Comparison of ENCODE assay signal across 37 cellular contexts in the genomic region with DNA sequence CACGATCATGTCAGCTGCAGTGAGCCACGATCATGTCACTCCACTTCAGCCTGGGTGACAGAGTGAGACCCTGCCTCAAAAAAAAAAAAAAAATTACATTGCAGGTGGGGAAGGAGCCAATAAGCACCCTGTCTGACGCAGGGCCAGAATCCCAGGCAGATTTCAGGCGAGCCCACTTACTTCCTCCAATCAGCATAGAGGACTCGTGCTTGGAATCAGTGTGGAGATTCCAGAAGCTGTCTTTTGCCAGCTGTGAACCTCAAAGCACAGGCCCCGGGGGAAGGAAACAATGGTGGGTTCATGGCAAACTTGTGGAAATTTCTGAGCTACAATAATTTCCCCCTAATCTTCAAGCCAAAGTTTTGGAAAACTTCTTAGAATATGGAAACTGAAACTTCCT.
"Had no signal": no experiment of that assay in that cellular context is flagged by ENCODE, and none has a peak within 500 bp of the region (broad histone marks: within the 10 kb centered on the region; RNA-seq: fewer than 3 reads in every experiment).

No MANE protein-coding gene starts in this region.

- H3K4me3 Mint-ChIP-seq: activated CD4-positive, alpha-beta memory T cell treated with anti-CD3 and anti-CD28 coated beads, Interleukin-2, amount 10 ng/mL, durations not matched to agents 7 days and 5 days; activated CD4-positive, alpha-beta T cell treated with anti-CD3 and anti-CD28 coated beads for 36 hours; activated CD4-positive, alpha-beta T cell treated with anti-CD3 and anti-CD28 coated beads, Interleukin-2, amount 10 ng/mL, durations not matched to agents 7 days and 5 days; activated CD8-positive, alpha-beta T cell treated with anti-CD3 and anti-CD28 coated beads, Interleukin-2, amount 10 ng/mL, durations not matched to agents 7 days and 5 days; activated naive CD4-positive, alpha-beta T cell treated with anti-CD3 and anti-CD28 coated beads for 36 hours; activated naive CD8-positive, alpha-beta T cell treated with anti-CD3 and anti-CD28 coated beads for 36 hours; activated T-cell treated with anti-CD3 and anti-CD28 coated beads, Interleukin-2, amount 50 U/mL, for 4 hours; activated T-cell treated with anti-CD3 and anti-CD28 coated beads, Interleukin-2, amount 50 U/mL, for 72 hours; activated T-helper 1 cell treated with anti-CD3 and anti-CD28 coated beads, Interleukin-12 subunit alpha, Interleukin-12 subunit beta, Interleukin-2, Interleukin-4 antibody, amounts not matched to agents 30 ng/mL and 10 ng/mL and 1 ng/mL, durations not matched to agents 14 hours and 24 hours and 36 hours; activated T-helper 17 cell treated with anti-CD3 and anti-CD28 coated beads, Interleukin-2, amount 50 U/mL, for 72 hours; T-helper 1 cell treated with Interleukin-12 subunit alpha and Interleukin-12 subunit beta and Interleukin-4 antibody, amounts not matched to agents 30 μg/mL and 1 μg/mL, for 36 hours; T-helper 2 cell treated with Interferon-gamma antibody and Interleukin-4, amounts not matched to agents 5 μg/mL and 100 μg/mL, for 36 hours had no signal

- H3K27ac Mint-ChIP-seq: activated CD4-positive, alpha-beta memory T cell treated with anti-CD3 and anti-CD28 coated beads, Interleukin-2, amount 10 ng/mL, durations not matched to agents 7 days and 5 days; activated CD4-positive, alpha-beta T cell treated with anti-CD3 and anti-CD28 coated beads for 36 hours; activated CD4-positive, alpha-beta T cell treated with anti-CD3 and anti-CD28 coated beads, Interleukin-2, amount 10 ng/mL, durations not matched to agents 7 days and 5 days; activated CD8-positive, alpha-beta T cell treated with anti-CD3 and anti-CD28 coated beads, Interleukin-2, amount 10 ng/mL, durations not matched to agents 7 days and 5 days; activated naive CD4-positive, alpha-beta T cell treated with anti-CD3 and anti-CD28 coated beads for 36 hours; activated naive CD8-positive, alpha-beta T cell treated with anti-CD3 and anti-CD28 coated beads for 36 hours; activated T-cell treated with anti-CD3 and anti-CD28 coated beads, Interleukin-2, amount 50 U/mL, for 72 hours; activated T-helper 1 cell treated with anti-CD3 and anti-CD28 coated beads, Interleukin-12 subunit alpha, Interleukin-12 subunit beta, Interleukin-2, Interleukin-4 antibody, amounts not matched to agents 30 ng/mL and 10 ng/mL and 1 ng/mL, durations not matched to agents 14 hours and 24 hours and 36 hours; activated T-helper 17 cell treated with anti-CD3 and anti-CD28 coated beads, Interleukin-2, amount 50 U/mL, for 72 hours; T-helper 1 cell treated with Interleukin-12 subunit alpha and Interleukin-12 subunit beta and Interleukin-4 antibody, amounts not matched to agents 30 μg/mL and 1 μg/mL, for 36 hours; T-helper 2 cell treated with Interferon-gamma antibody and Interleukin-4, amounts not matched to agents 5 μg/mL and 100 μg/mL, for 36 hours had no signal

- H3K27ac ChIP-seq: adrenal gland, body of pancreas, brain microvascular endothelial cell, breast epithelium, VCaP had no signal

- H3K36me3 Mint-ChIP-seq: activated naive CD4-positive, alpha-beta T cell treated with anti-CD3 and anti-CD28 coated beads, Interleukin-2, amount 50 U/mL, for 72 hours; activated naive CD8-positive, alpha-beta T cell treated with anti-CD3 and anti-CD28 coated beads for 36 hours had no signal

- H3K4me3 ChIP-seq: adrenal gland, body of pancreas, breast epithelium had no signal

- H3K36me3 ChIP-seq: adrenal gland, brain microvascular endothelial cell, breast epithelium had no signal

- H3K4me1 Mint-ChIP-seq: activated CD4-positive, alpha-beta memory T cell treated with anti-CD3 and anti-CD28 coated beads, Interleukin-2, amount 10 ng/mL, durations not matched to agents 7 days and 5 days; activated CD4-positive, alpha-beta T cell treated with anti-CD3 and anti-CD28 coated beads for 36 hours; activated CD4-positive, alpha-beta T cell treated with anti-CD3 and anti-CD28 coated beads, Interleukin-2, amount 10 ng/mL, durations not matched to agents 7 days and 5 days; activated naive CD8-positive, alpha-beta T cell treated with anti-CD3 and anti-CD28 coated beads for 36 hours; activated T-helper 17 cell treated with anti-CD3 and anti-CD28 coated beads, Interleukin-2, amount 50 U/mL, for 72 hours had no signal

- H3K9me3 ChIP-seq: adrenal gland, body of pancreas, breast epithelium had no signal

- ATAC-seq: activated CD4-positive, alpha-beta T cell treated with anti-CD3 and anti-CD28 coated beads for 36 hours; activated CD4-positive, CD25-positive, alpha-beta regulatory T cell treated with anti-CD3 and anti-CD28 coated beads, Interleukin-2, amount 50 U/mL, for 24 hours; activated CD8-positive, alpha-beta T cell treated with anti-CD3 and anti-CD28 coated beads, Interleukin-2, amount 10 ng/mL, durations not matched to agents 7 days and 5 days; activated naive CD4-positive, alpha-beta T cell treated with anti-CD3 and anti-CD28 coated beads, Interleukin-2, amount 50 U/mL, for 72 hours; activated T-cell treated with anti-CD3 and anti-CD28 coated beads, Interleukin-2, amount 50 U/mL, for 4 hours; activated T-cell treated with anti-CD3 and anti-CD28 coated beads, Interleukin-2, amount 50 U/mL, for 72 hours; activated T-helper 17 cell treated with anti-CD3 and anti-CD28 coated beads, Interleukin-2, amount 50 U/mL, for 72 hours; body of pancreas had no signal

- DNase-seq: activated CD4-positive, alpha-beta memory T cell treated with anti-CD3 and anti-CD28 coated beads, Interleukin-2, amount 10 ng/mL, durations not matched to agents 7 days and 5 days; activated CD4-positive, alpha-beta T cell treated with anti-CD3 and anti-CD28 coated beads for 1 hour; activated CD4-positive, alpha-beta T cell treated with anti-CD3 and anti-CD28 coated beads for 36 hours; activated CD4-positive, alpha-beta T cell treated with anti-CD3 and anti-CD28 coated beads for 48 hours; activated CD4-positive, alpha-beta T cell treated with anti-CD3 and anti-CD28 coated beads, Interleukin-2, amount 10 ng/mL, durations not matched to agents 7 days and 5 days; activated CD4-positive, alpha-beta T cell treated with anti-CD3 and anti-CD28 coated beads, Interleukin-2, amount 50 U/mL, for 48 hours; activated CD4-positive, CD25-positive, alpha-beta regulatory T cell; activated CD8-positive, alpha-beta memory T cell treated with anti-CD3 and anti-CD28 coated beads for 24 hours; activated CD8-positive, alpha-beta memory T cell treated with anti-CD3 and anti-CD28 coated beads, Interleukin-2, amount 50 U/mL, for 4 hours; activated CD8-positive, alpha-beta T cell treated with anti-CD3 and anti-CD28 coated beads, Interleukin-2, amount 10 ng/mL, durations not matched to agents 7 days and 5 days; activated effector memory CD4-positive, alpha-beta T cell treated with anti-CD3 and anti-CD28 coated beads, Interleukin-2, amount 50 U/mL, for 16 hours; activated gamma-delta T cell treated with Interleukin-2 at 50 U/mL for 16 hours; activated naive CD4-positive, alpha-beta T cell; activated naive CD4-positive, alpha-beta T cell treated with anti-CD3 and anti-CD28 coated beads for 36 hours; activated naive CD4-positive, alpha-beta T cell treated with anti-CD3 and anti-CD28 coated beads, Interleukin-2, amount 50 U/mL, for 16 hours; activated naive CD8-positive, alpha-beta T cell treated with anti-CD3 and anti-CD28 coated beads for 36 hours; activated T-cell treated with anti-CD3 and anti-CD28 coated beads for 4 hours; activated T-cell treated with anti-CD3 and anti-CD28 coated beads, Interleukin-2, amount 50 U/mL, for 1 hour; activated T-cell treated with anti-CD3 and anti-CD28 coated beads, Interleukin-2, amount 50 U/mL, for 4 hours; activated T-cell treated with anti-CD3 and anti-CD28 coated beads, Interleukin-2, amount 50 U/mL, for 72 hours; adrenal gland; amniotic stem cell; aorta; body of pancreas; brain microvascular endothelial cell; central memory CD4-positive, alpha-beta T cell; T-helper 1 cell; T-helper 2 cell; T-helper 9 cell had no signal

- H3K4me1 ChIP-seq: adrenal gland, body of pancreas, breast epithelium had no signal

- H3K27me3 ChIP-seq: adrenal gland, body of pancreas, brain microvascular endothelial cell, breast epithelium had no signal

- H3K9me3 Mint-ChIP-seq: activated CD4-positive, alpha-beta memory T cell treated with anti-CD3 and anti-CD28 coated beads, Interleukin-2, amount 10 ng/mL, durations not matched to agents 7 days and 5 days; activated CD4-positive, alpha-beta T cell treated with anti-CD3 and anti-CD28 coated beads, Interleukin-2, amount 10 ng/mL, durations not matched to agents 7 days and 5 days; activated naive CD4-positive, alpha-beta T cell treated with anti-CD3 and anti-CD28 coated beads for 36 hours; activated naive CD4-positive, alpha-beta T cell treated with anti-CD3 and anti-CD28 coated beads, Interleukin-2, amount 50 U/mL, for 72 hours; activated naive CD8-positive, alpha-beta T cell treated with anti-CD3 and anti-CD28 coated beads for 36 hours; activated T-cell treated with anti-CD3 and anti-CD28 coated beads, Interleukin-2, amount 50 U/mL, for 4 hours; activated T-cell treated with anti-CD3 and anti-CD28 coated beads, Interleukin-2, amount 50 U/mL, for 72 hours; activated T-helper 1 cell treated with anti-CD3 and anti-CD28 coated beads, Interleukin-12 subunit alpha, Interleukin-12 subunit beta, Interleukin-2, Interleukin-4 antibody, amounts not matched to agents 30 ng/mL and 10 ng/mL and 1 ng/mL, durations not matched to agents 14 hours and 24 hours and 36 hours; activated T-helper 17 cell treated with anti-CD3 and anti-CD28 coated beads, Interleukin-2, amount 50 U/mL, for 72 hours; T-helper 1 cell treated with Interleukin-12 subunit alpha and Interleukin-12 subunit beta and Interleukin-4 antibody, amounts not matched to agents 30 μg/mL and 1 μg/mL, for 36 hours; T-helper 2 cell treated with Interferon-gamma antibody and Interleukin-4, amounts not matched to agents 5 μg/mL and 100 μg/mL, for 36 hours had no signal
